1 cellular context compared by ENCODE assay signal in the genomic region with DNA sequence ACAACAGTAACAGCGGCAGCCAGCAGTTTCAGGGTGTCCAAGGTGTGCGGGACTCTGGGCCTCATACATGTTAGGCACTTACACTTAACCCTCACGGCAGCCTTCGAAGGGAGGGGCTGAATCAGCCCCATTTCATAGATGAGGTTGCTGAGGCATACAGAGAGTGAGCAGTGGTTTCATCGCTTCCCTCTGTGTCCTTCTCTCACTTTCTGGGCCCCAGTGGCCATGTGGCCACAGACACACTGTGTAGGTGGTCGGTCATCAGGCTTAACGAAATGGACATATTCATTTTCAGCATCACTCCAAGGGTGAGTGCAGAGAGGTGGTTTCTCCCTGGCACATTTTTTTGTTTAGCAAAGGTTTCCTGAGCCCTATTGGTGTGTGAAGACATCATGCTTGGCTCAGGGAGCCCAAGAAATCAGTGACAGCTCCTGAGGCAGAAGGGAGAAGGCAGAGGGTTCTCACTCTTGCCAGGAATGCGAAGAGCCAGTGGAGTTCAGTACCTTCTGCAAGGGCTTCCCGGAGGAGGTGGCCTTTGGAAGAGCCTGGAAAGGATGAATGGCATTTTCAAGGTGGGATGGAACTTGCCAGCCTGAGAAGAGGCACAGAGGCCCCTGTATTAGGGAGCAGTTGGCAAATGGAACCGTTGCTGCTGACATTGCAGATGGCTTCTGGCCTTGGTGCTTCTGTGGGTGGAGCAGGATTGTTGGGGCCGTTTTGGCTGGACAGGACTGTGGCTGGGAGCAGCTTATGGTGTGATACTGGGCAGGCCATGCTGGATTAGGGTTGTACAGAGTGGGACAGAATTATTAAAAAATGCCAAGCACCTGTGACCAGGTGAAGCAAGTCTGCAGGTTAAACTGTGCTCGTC.
TF ChIP-seq lines count a peak whose summit lies in the region.

No MANE protein-coding gene starts in this region.

TF ChIP-seq in GM12878, 131 proteins besides CTCF, POLR2A, EP300 and RAD21 (continued from another document and continues in another):
- TF ChIP-seq CEBPZ (IDR thresholded peaks at IDR 0.05; ENCODE audit: low read depth, low read length) (no peak), DPF2 (IDR thresholded peaks at IDR 0.05) (peak; percentile 94), JUNB (IDR thresholded peaks at IDR 0.05) (peak; percentile 93), ZNF24 (IDR thresholded peaks at IDR 0.05) (no peak; the same call in 1 of the 2 replicates), IRF5 (IDR thresholded peaks at IDR 0.05; ENCODE audit: borderline replicate concordance) (no peak), MTA2 (IDR thresholded peaks at IDR 0.05; ENCODE audit: low read depth) (peak; percentile 87), RUNX3 (IDR thresholded peaks at IDR 0.05; ENCODE audit: low read length) (peak; percentile 98), TAF1 (IDR thresholded peaks at IDR 0.05; ENCODE audit: borderline replicate concordance, low read depth, low read length) (no peak), CHD1 (IDR thresholded peaks at IDR 0.05; ENCODE audit: low read depth, low read length) (0 out of 2 replicates have a peak, but pooled peaks have one; percentile 13), IRF3 (IDR thresholded peaks at IDR 0.05) (no peak), TCF7 (IDR thresholded peaks at IDR 0.05; ENCODE audit: borderline replicate concordance) (no peak), ZNF622 (IDR thresholded peaks at IDR 0.05) (no peak), NBN (IDR thresholded peaks at IDR 0.05) (peak; percentile 82; the same call in 1 of the 2 replicates), KAT2A (conservative IDR thresholded peaks at IDR 0.05; ENCODE audit: control insufficient read depth, low read depth, low read length) (no peak), E4F1 (IDR thresholded peaks at IDR 0.05; ENCODE audit: borderline replicate concordance, partially characterized antibody) (no peak), BCL11A (IDR thresholded peaks at IDR 0.05; ENCODE audit: low read depth, low read length) (peak; percentile 95), CBX5 (IDR thresholded peaks at IDR 0.05; ENCODE audit: low read depth) (peak; percentile 52; the same call in 1 of the 2 replicates), YY1 (IDR thresholded peaks at IDR 0.05; ENCODE audit: low read depth, low read length) (peak; percentile 78), IKZF1 (conservative IDR thresholded peaks at IDR 0.05) (peak; percentile 91), KDM1A (IDR thresholded peaks at IDR 0.05; ENCODE audit: borderline replicate concordance) (0 out of 2 replicates have a peak, but pooled peaks have one; percentile 50), MEF2A (IDR thresholded peaks at IDR 0.05; ENCODE audit: insufficient read depth, low read depth, low read length) (peak; percentile 57; the same call in 1 of the 2 replicates), NR2C1 (IDR thresholded peaks at IDR 0.05) (no peak), SPI1 (IDR thresholded peaks at IDR 0.05; ENCODE audit: borderline replicate concordance, insufficient read depth, low read depth, low read length) (peak; percentile 88; the same call in 1 of the 2 replicates), BACH1 (IDR thresholded peaks at IDR 0.05; ENCODE audit: borderline replicate concordance) (peak; percentile 90; the same call in 1 of the 2 replicates), EED (IDR thresholded peaks at IDR 0.05; ENCODE audit: low read depth) (peak; percentile 93), BHLHE40 (IDR thresholded peaks at IDR 0.05; ENCODE audit: borderline replicate concordance in 1 of 2, low read depth in 2 of 2, low read length in 1 of 2) (peak; percentile 31 to 77; a peak in 3 of 4 replicates), RBBP5 (conservative IDR thresholded peaks at IDR 0.05) (no peak), RAD51 (IDR thresholded peaks at IDR 0.05) (peak; percentile 55; the same call in 1 of the 2 replicates), SMAD5 (IDR thresholded peaks at IDR 0.05; ENCODE audit: low read depth) (no peak), STAT1 (conservative IDR thresholded peaks at IDR 0.05) (no peak), STAT3 (IDR thresholded peaks at IDR 0.05; ENCODE audit: low read depth, low read length) (no peak), MAX (IDR thresholded peaks at IDR 0.05; ENCODE audit: low read depth, low read length) (no peak), PKNOX1 (IDR thresholded peaks at IDR 0.05) (no peak; the same call in 1 of the 2 replicates), JUND (IDR thresholded peaks at IDR 0.05; ENCODE audit: low read depth, low read length) (no peak), CREM (IDR thresholded peaks at IDR 0.05; ENCODE audit: low read depth) (peak; percentile 89), TCF12 (IDR thresholded peaks at IDR 0.05; ENCODE audit: low read depth, low read length) (peak; percentile 94), TBL1XR1 (IDR thresholded peaks at IDR 0.05; ENCODE audit: low read depth, low read length) (no peak), NR2F1 (conservative IDR thresholded peaks at IDR 0.05) (0 out of 2 replicates have a peak, but pooled peaks have one; percentile 34), NFIC (IDR thresholded peaks at IDR 0.05; ENCODE audit: low read depth, low read length) (peak; percentile 91), ETV6 (conservative IDR thresholded peaks at IDR 0.05 in 1 of 2, IDR thresholded peaks at IDR 0.05 in 1 of 2; ENCODE audit: borderline replicate concordance in 1 of 2, low read depth in 1 of 2) (peak in 1 of 2 experiments; percentile 97; a peak in 2 of 4 replicates), LARP7 (IDR thresholded peaks at IDR 0.05) (peak; percentile 35; the same call in 1 of the 2 replicates), TCF3 (IDR thresholded peaks at IDR 0.05; ENCODE audit: borderline replicate concordance, insufficient read depth, low read depth, low read length) (peak; percentile 89; the same call in 1 of the 2 replicates)
- TF ChIP-seq, protein P1, sequence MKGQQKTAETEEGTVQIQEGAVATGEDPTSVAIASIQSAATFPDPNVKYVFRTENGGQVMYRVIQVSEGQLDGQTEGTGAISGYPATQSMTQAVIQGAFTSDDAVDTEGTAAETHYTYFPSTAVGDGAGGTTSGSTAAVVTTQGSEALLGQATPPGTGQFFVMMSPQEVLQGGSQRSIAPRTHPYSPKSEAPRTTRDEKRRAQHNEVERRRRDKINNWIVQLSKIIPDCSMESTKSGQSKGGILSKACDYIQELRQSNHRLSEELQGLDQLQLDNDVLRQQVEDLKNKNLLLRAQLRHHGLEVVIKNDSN (IDR thresholded peaks at IDR 0.05; ENCODE audit: borderline replicate concordance, extremely low read length, insufficient read depth, low read depth, low read length), result no peak
- TF ChIP-seq, protein P2, sequence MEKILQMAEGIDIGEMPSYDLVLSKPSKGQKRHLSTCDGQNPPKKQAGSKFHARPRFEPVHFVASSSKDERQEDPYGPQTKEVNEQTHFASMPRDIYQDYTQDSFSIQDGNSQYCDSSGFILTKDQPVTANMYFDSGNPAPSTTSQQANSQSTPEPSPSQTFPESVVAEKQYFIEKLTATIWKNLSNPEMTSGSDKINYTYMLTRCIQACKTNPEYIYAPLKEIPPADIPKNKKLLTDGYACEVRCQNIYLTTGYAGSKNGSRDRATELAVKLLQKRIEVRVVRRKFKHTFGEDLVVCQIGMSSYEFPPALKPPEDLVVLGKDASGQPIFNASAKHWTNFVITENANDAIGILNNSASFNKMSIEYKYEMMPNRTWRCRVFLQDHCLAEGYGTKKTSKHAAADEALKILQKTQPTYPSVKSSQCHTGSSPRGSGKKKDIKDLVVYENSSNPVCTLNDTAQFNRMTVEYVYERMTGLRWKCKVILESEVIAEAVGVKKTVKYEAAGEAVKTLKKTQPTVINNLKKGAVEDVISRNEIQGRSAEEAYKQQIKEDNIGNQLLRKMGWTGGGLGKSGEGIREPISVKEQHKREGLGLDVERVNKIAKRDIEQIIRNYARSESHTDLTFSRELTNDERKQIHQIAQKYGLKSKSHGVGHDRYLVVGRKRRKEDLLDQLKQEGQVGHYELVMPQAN (conservative IDR thresholded peaks at IDR 0.05), result peak; percentile 72; the same call in 1 of the 2 replicates
- TF ChIP-seq, protein P3, sequence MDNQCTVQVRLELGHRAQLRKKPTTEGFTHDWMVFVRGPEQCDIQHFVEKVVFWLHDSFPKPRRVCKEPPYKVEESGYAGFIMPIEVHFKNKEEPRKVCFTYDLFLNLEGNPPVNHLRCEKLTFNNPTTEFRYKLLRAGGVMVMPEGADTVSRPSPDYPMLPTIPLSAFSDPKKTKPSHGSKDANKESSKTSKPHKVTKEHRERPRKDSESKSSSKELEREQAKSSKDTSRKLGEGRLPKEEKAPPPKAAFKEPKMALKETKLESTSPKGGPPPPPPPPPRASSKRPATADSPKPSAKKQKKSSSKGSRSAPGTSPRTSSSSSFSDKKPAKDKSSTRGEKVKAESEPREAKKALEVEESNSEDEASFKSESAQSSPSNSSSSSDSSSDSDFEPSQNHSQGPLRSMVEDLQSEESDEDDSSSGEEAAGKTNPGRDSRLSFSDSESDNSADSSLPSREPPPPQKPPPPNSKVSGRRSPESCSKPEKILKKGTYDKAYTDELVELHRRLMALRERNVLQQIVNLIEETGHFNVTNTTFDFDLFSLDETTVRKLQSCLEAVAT (IDR thresholded peaks at IDR 0.05), result peak; percentile 64; the same call in 1 of the 2 replicates
